Comparison of ENCODE assay signal across 8 cellular contexts in genomic region chr12:120292661-120293531, GRCh38. TPM values are rescaled to one million over a fixed set of nuclear protein-coding genes. Genes with fewer than 3 reads are reported as not detected.
DNase-seq lines count a peak whose midpoint lies in the region; ATAC-seq and TF ChIP-seq lines count a peak whose summit lies in the region.

RNU4-1 (minus strand) TSS chr12:120293237.

- peaks cover 19% of the 10 kb centered on the region; the same call in 1 of the 2 replicates for H3F3A ChIP-seq in MM.1S (ENCODE audit: insufficient read depth, low read length)

- peak; percentile 88 for DNase-seq in DND-41
- DNase-seq in H4 (ENCODE audit: low spot score): peak; percentile 92
- peak; percentile 83 for DNase-seq in MM.1S
- peak; percentile 93 for DNase-seq in SIG-M5 (lab: John Stamatoyannopoulos, UW)
- peak; percentile 89 for DNase-seq in activated effector memory CD4-positive, alpha-beta T cell treated with anti-CD3 and anti-CD28 coated beads, Interleukin-2, amount 50 U/mL, for 16 hours
- DNase-seq in neuronal stem cell (ENCODE audit: low spot score): peak; percentile 78
- peak in 47 of 49 donors; percentile 3 to 87 (median 57) for DNase-seq in substantia nigra (lab: John Stamatoyannopoulos, UW)

- no peak within 1 kb of the TSS for H3K14ac ChIP-seq in neuronal stem cell (ENCODE audit: low read length)

- TF ChIP-seq POLR2A in gastroesophageal sphincter (IDR thresholded peaks at IDR 0.05): peak; percentile 45 to 77

- H2BK120ac ChIP-seq in neuronal stem cell (ENCODE audit: low read depth, low read length): no peak within 1 kb of the TSS

- no peak within 1 kb of the TSS for H4K91ac ChIP-seq in neuronal stem cell (ENCODE audit: low read depth, low read length, poor library complexity)

- H3K27me3 ChIP-seq in DND-41 (ENCODE audit: insufficient read depth, low read length, poor library complexity) (no peaks in the 10 kb centered on the region), MM.1S (replicated peaks; ENCODE audit: insufficient read depth, low read length) (no peaks in the 10 kb centered on the region), gastroesophageal sphincter (no peaks in the 10 kb centered on the region), neuronal stem cell (ENCODE audit: control insufficient read depth in 3 of 3, insufficient read depth in 3 of 3, low read depth in 1 of 3, low read length in 3 of 3) (no peaks in the 10 kb centered on the region)

- H2BK15ac ChIP-seq in neuronal stem cell (ENCODE audit: low read length): peak within 1 kb of the TSS; percentile 3

- peak within 1 kb of the TSS; percentile 100 for H2BK5ac ChIP-seq in neuronal stem cell (ENCODE audit: low read length)

- TF ChIP-seq CTCF in DND-41 (IDR thresholded peaks at IDR 0.05; ENCODE audit: borderline replicate concordance, extremely low read depth, low read length, poor library complexity, severe bottlenecking) (no peak), MM.1S (IDR thresholded peaks at IDR 0.05; ENCODE audit: low read length) (no peak), gastroesophageal sphincter (IDR thresholded peaks at IDR 0.05) (no peak)

- H3K4me2 ChIP-seq in DND-41 (ENCODE audit: insufficient read depth, low read length) (peak within 1 kb of the TSS; percentile 75), MM.1S (ENCODE audit: low read depth, low read length) (peak within 1 kb of the TSS; percentile 92), neuronal stem cell (ENCODE audit: insufficient read depth, low read length, poor library complexity, severe bottlenecking) (peak within 1 kb of the TSS; percentile 74)

- H3K4me1 ChIP-seq in DND-41 (ENCODE audit: insufficient read depth, low read length) (peaks cover 33% of the 10 kb centered on the region), MM.1S (ENCODE audit: low read length) (no peaks in the 10 kb centered on the region), gastroesophageal sphincter (peaks cover 0 to 25% (median 3%) of the 10 kb centered on the region in 3 donors), neuronal stem cell (ENCODE audit: control insufficient read depth in 2 of 2, insufficient read depth in 1 of 2, low read depth in 1 of 2, low read length in 2 of 2) (peaks cover 1 to 5% of the 10 kb centered on the region in 2 donors)

- peak within 1 kb of the TSS; percentile 57 for H3K9ac ChIP-seq in DND-41 (ENCODE audit: low read depth, low read length)
- H3K9ac ChIP-seq in MM.1S (ENCODE audit: low read length): peak within 1 kb of the TSS; percentile 96
- H3K9ac ChIP-seq in neuronal stem cell (ENCODE audit: low read depth, low read length, poor library complexity): peak within 1 kb of the TSS; percentile 78

- no peak within 1 kb of the TSS for H2BK12ac ChIP-seq in neuronal stem cell (ENCODE audit: low read length)

- peak within 1 kb of the TSS; percentile 99 for H3K23ac ChIP-seq in neuronal stem cell (ENCODE audit: low read depth, low read length, poor library complexity)

- 0 to 4% methylated on average over 16 to 29 of the region's 29 CpGs for WGBS in gastroesophageal sphincter (ENCODE audit: low coverage in 1 of 2), 2 donors
- no CpG with 5 or more reads among the region's 29 CpGs for WGBS in neuronal stem cell (ENCODE audit: extremely low coverage in 2 of 2, insufficient read length in 2 of 2, insufficient replicate concordance in 1 of 2), 2 donors

- TF ChIP-seq EP300 in gastroesophageal sphincter (IDR thresholded peaks at IDR 0.05): no peak

- H3K36me3 ChIP-seq in DND-41 (ENCODE audit: insufficient read depth, low read length): no peaks in the 10 kb centered on the region
- H3K36me3 ChIP-seq in MM.1S (replicated peaks; ENCODE audit: insufficient read depth, low read length): no peaks in the 10 kb centered on the region
- H3K36me3 ChIP-seq in gastroesophageal sphincter: no peaks in the 10 kb centered on the region
- H3K36me3 ChIP-seq in neuronal stem cell (replicated peaks in 1 of 2; ENCODE audit: control insufficient read depth in 2 of 2, insufficient read depth in 2 of 2, low read length in 2 of 2): no peaks in the 10 kb centered on the region

- H2AFZ ChIP-seq in DND-41 (ENCODE audit: low read depth, low read length): peak within 1 kb of the TSS; percentile 61
- H2AFZ ChIP-seq in MM.1S (ENCODE audit: low read length): peak within 1 kb of the TSS; percentile 65; the same call in 1 of the 2 replicates
- peak within 1 kb of the TSS; percentile 62 for H2AFZ ChIP-seq in neuronal stem cell (ENCODE audit: low read length)

- H4K8ac ChIP-seq in neuronal stem cell (ENCODE audit: low read depth, low read length): no peak within 1 kb of the TSS

- H3K27ac ChIP-seq in DND-41 (ENCODE audit: low read length) (peak within 1 kb of the TSS; percentile 96), MM.1S (ENCODE audit: low read length) (peak within 1 kb of the TSS; percentile 97), gastroesophageal sphincter (peak within 1 kb of the TSS; percentile 88 to 94 (median 94)), neuronal stem cell (replicated peaks; ENCODE audit: low read length) (peak within 1 kb of the TSS; percentile 93), substantia nigra (ENCODE audit: low read depth, low read length, poor library complexity, severe bottlenecking) (peak within 1 kb of the TSS; percentile 99)

- peak within 1 kb of the TSS; percentile 82 for H3K18ac ChIP-seq in neuronal stem cell (ENCODE audit: low read length)

- no peak within 1 kb of the TSS for H2AK5ac ChIP-seq in neuronal stem cell (ENCODE audit: low read depth, low read length)

- no peaks in the 10 kb centered on the region for H3K79me2 ChIP-seq in DND-41 (ENCODE audit: insufficient read depth, low read length)
- no peaks in the 10 kb centered on the region for H3K79me2 ChIP-seq in MM.1S (ENCODE audit: low read length)

- ATAC-seq in DND-41 (ENCODE audit: insufficient read depth, low read depth) (peak; percentile 59), gastroesophageal sphincter (peak; percentile 40)

- no peaks in the 10 kb centered on the region for H3K9me3 ChIP-seq in DND-41 (ENCODE audit: insufficient read depth, low read length, severe bottlenecking)
- H3K9me3 ChIP-seq in MM.1S (replicated peaks; ENCODE audit: insufficient read depth, low read length): no peaks in the 10 kb centered on the region
- H3K9me3 ChIP-seq in gastroesophageal sphincter: no peaks in the 10 kb centered on the region
- H3K9me3 ChIP-seq in neuronal stem cell (replicated peaks in 1 of 2; ENCODE audit: control insufficient read depth in 2 of 2, insufficient read depth in 1 of 2, low read depth in 1 of 2, low read length in 2 of 2): no peaks in the 10 kb centered on the region

- no peak within 1 kb of the TSS for H3K4ac ChIP-seq in neuronal stem cell (ENCODE audit: low read length)

- H4K20me1 ChIP-seq in DND-41 (ENCODE audit: insufficient read depth, low read length): no peaks in the 10 kb centered on the region
- no peaks in the 10 kb centered on the region for H4K20me1 ChIP-seq in MM.1S (ENCODE audit: insufficient read depth, low read length)

- H3K4me3 ChIP-seq in DND-41 (ENCODE audit: low read depth in 1 of 2, low read length in 2 of 2): peak within 1 kb of the TSS; percentile 23 to 58; a peak in 3 of 4 replicates
- H3K4me3 ChIP-seq in MM.1S (ENCODE audit: low read length): peak within 1 kb of the TSS; percentile 59
- peak within 1 kb of the TSS; percentile 43 to 60 for H3K4me3 ChIP-seq in gastroesophageal sphincter
- peak within 1 kb of the TSS; percentile 45 to 82 for H3K4me3 ChIP-seq in neuronal stem cell (ENCODE audit: low read length in 2 of 2)

- H3K9me2 ChIP-seq in MM.1S (replicated peaks; ENCODE audit: insufficient read depth, low read length): no peaks in the 10 kb centered on the region

- H3K79me1 ChIP-seq in neuronal stem cell (ENCODE audit: low read depth, low read length): no peaks in the 10 kb centered on the region

RNA-seq across cellular contexts. Expression of gene RNU4-1, which starts in this region (rescaled TPM):
- total RNA-seq in H4 (2014; rRNA removed; shearing (Covaris generic)): under 0.01 TPM in 2 replicates
- total RNA-seq in gastroesophageal sphincter: under 1 TPM in 1 of 4 donors, not detected in 3; under 0.01 TPM
- polyA plus RNA-seq in neuronal stem cell (2013, experiment 1 of 2): not detected
- polyA plus RNA-seq in neuronal stem cell (2013, experiment 2 of 2): not detected

Comparison
In these comparisons a context has a peak if more than half of its experiments do, and no peak if none do; other contexts are left out.
1. Peak in every context shown above with its lines: DNase-seq, ATAC-seq, H3K4me3 ChIP-seq and H3K27ac ChIP-seq.
2. Peak in DNase-seq in H4; RNA of the gene not detected or under 1 TPM.
3. Peak in ATAC-seq, H3K4me3 ChIP-seq and H3K27ac ChIP-seq in gastroesophageal sphincter; RNA of the gene not detected or under 1 TPM.